Comparison of ENCODE assay signal across 9 cellular contexts in the genomic region with DNA sequence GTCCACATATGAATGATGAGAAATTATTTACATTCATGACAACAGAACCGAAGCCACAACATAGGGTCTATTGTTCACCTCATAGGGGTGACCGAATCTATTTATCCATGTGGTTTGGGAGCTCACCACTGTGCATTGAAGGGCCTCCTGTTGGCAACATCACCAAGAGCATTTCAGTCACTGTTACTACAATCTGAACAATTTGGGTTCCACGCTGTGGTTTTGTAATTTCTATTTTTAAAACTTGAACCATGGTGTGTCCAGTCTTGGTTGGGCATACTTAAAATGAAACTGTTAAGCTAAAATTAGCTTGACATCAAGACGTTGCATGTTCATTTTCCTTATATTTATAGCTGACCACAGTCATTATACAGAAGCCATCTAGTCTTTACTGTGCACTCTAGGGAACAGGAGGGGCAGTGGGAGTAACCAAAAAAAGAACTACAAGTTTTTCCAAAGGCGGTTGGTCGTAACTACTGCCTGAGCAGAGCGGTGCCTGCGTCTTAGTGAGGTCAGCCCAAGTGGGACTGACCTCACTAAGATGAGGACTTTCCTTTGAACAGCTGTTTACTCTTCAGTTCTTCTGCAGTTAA.
DNase-seq lines count a peak whose midpoint lies in the region; ATAC-seq and TF ChIP-seq lines count a peak whose summit lies in the region.
"Had no signal": no experiment of that assay in that cellular context is flagged by ENCODE, and none has a peak within 500 bp of the region (broad histone marks: within the 10 kb centered on the region; RNA-seq: fewer than 3 reads in every experiment).

No MANE protein-coding gene starts in this region.

- H3K4me1 Mint-ChIP-seq in activated CD8-positive, alpha-beta T cell treated with anti-CD3 and anti-CD28 coated beads for 36 hours (ENCODE audit: low read depth): peaks cover 6% of the 10 kb centered on the region

- H3K4me3 ChIP-seq in upper lobe of right lung: no peak overlapping the region
- H3K4me3 ChIP-seq: pancreas had no signal

- TF ChIP-seq CTCF in upper lobe of right lung (IDR thresholded peaks at IDR 0.05): no peak
- TF ChIP-seq CTCF in activated CD8-positive, alpha-beta T cell treated with anti-CD3 and anti-CD28 coated beads for 36 hours (IDR thresholded peaks at IDR 0.05): no peak

- no peak overlapping the region for H3K27ac Mint-ChIP-seq in activated CD8-positive, alpha-beta T cell treated with anti-CD3 and anti-CD28 coated beads for 36 hours

- H3K36me3 Mint-ChIP-seq in activated CD8-positive, alpha-beta T cell treated with anti-CD3 and anti-CD28 coated beads for 36 hours (ENCODE audit: low read depth): no peaks in the 10 kb centered on the region

- H3K27me3 Mint-ChIP-seq in activated CD8-positive, alpha-beta T cell treated with anti-CD3 and anti-CD28 coated beads for 36 hours: no peaks in the 10 kb centered on the region

- no peak overlapping the region for H3K4me3 Mint-ChIP-seq in activated CD8-positive, alpha-beta T cell treated with anti-CD3 and anti-CD28 coated beads for 36 hours

- H3K9me3 ChIP-seq in upper lobe of right lung: no peaks in the 10 kb centered on the region
- H3K9me3 ChIP-seq: pancreas had no signal

- DNase-seq in SHP77 (lab: John Stamatoyannopoulos, UW) (peak; percentile 6 to 31), SHP77 treated with DMSO at 0.1 percent for 48 hours (lab: John Stamatoyannopoulos, UW) (no peak), OCI-M1 (lab: John Stamatoyannopoulos, UW) (peak; percentile 41), hepatic stellate cell (ENCODE audit: low spot score) (peak; percentile 34), upper lobe of right lung (no peak), GM03348 (ENCODE audit: low spot score) (no peak)
- no peak for DNase-seq in activated CD8-positive, alpha-beta T cell treated with anti-CD3 and anti-CD28 coated beads for 36 hours

- peaks cover 15% of the 10 kb centered on the region for H3K4me1 ChIP-seq in upper lobe of right lung

- H3K9me3 Mint-ChIP-seq in activated CD8-positive, alpha-beta T cell treated with anti-CD3 and anti-CD28 coated beads for 36 hours: no peaks in the 10 kb centered on the region

- H3K36me3 ChIP-seq in upper lobe of right lung: no peaks in the 10 kb centered on the region
- H3K36me3 ChIP-seq: pancreas had no signal

- no peaks in the 10 kb centered on the region for H3K27me3 ChIP-seq in upper lobe of right lung
- H3K27me3 ChIP-seq: pancreas had no signal

- ATAC-seq in HG02981 (IDR thresholded peaks at IDR 0.05; ENCODE audit: unreplicated experiment): peak; percentile 80
- ATAC-seq in upper lobe of right lung: peak; percentile 51
- ATAC-seq in activated CD8-positive, alpha-beta T cell treated with anti-CD3 and anti-CD28 coated beads for 36 hours: no peak

- H3K27ac ChIP-seq in upper lobe of right lung: peak overlapping the region; percentile 53

- intact Hi-C loops in upper lobe of right lung (cut with DNase I): no loop called here
- intact Hi-C loops in activated CD8-positive, alpha-beta T cell treated with anti-CD3 and anti-CD28 coated beads for 36 hours (cut with micrococcal nuclease): no loop called here

- POLR2A ChIA-PET in activated CD8-positive, alpha-beta T cell treated with anti-CD3 and anti-CD28 coated beads for 36 hours (lab: Charles Lee): no interaction called here

- CTCF ChIA-PET in activated CD8-positive, alpha-beta T cell treated with anti-CD3 and anti-CD28 coated beads for 36 hours (lab: Charles Lee): interaction anchor here (1.7 kb wide), 2 partner anchors 9 to 24 kb away, joined by 4 to 6 read pairs; no protein-coding TSS in a partner anchor

Comparison
In these comparisons a context has a peak if more than half of its experiments do, and no peak if none do; other contexts are left out.
1. DNase-seq: peak in SHP77 (2 of 2), OCI-M1 (single experiment) and hepatic stellate cell (single experiment); none in SHP77 treated with DMSO at 0.1 percent for 48 hours (single experiment), upper lobe of right lung (single experiment), GM03348 (single experiment) and activated CD8-positive, alpha-beta T cell treated with anti-CD3 and anti-CD28 coated beads for 36 hours (single experiment).